Comparison of ENCODE assay signal across 25 cellular contexts in the genomic region with DNA sequence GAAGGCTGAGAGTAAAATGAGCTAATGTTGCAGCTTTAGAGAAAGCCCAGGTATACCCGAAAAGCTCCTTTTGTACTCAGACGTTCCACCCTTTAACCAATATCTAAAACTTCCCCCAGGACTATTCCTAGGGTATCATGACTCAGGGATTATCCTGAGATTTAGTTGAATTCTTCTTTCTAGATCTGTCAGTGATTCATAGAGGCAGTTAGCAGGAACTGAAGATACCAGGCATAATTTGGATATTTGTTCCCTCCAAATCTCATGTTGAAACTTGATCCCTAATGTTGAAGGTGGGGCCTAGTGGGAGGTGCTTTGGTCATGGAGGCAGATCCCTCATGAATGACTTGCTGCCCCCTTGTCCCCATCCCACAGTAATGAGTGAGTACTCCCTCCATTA.
DNase-seq lines count a peak whose midpoint lies in the region; ATAC-seq, FAIRE-seq and TF ChIP-seq lines count a peak whose summit lies in the region.
"Had no signal": no experiment of that assay in that cellular context is flagged by ENCODE, and none has a peak within 500 bp of the region (broad histone marks: within the 10 kb centered on the region; RNA-seq: fewer than 3 reads in every experiment).

No MANE protein-coding gene starts in this region.

- H3K4me3 ChIP-seq in AG10803 (ENCODE audit: low read length) (no peak overlapping the region), kidney (ENCODE audit: low read length in 2 of 2) (no peak overlapping the region)
- H3K4me3 ChIP-seq: ovary, spleen, suprapubic skin had no signal

- no peaks in the 10 kb centered on the region for H3K36me3 Mint-ChIP-seq in glutamatergic neuron (ENCODE audit: unreplicated experiment)
- H3K36me3 Mint-ChIP-seq: activated naive CD4-positive, alpha-beta T cell treated with anti-CD3 and anti-CD28 coated beads, Interleukin-2, amount 50 U/mL, for 72 hours; immature natural killer cell; stimulated activated effector memory CD8-positive, alpha-beta T cell treated with anti-CD3 and anti-CD28 coated beads, Interleukin-12 subunit alpha, Interleukin-12 subunit beta, amount 100 ng/mL, for 72 hours had no signal

- H3K9ac ChIP-seq in kidney (ENCODE audit: low read length in 2 of 2): no peak overlapping the region

- H3K36me3 ChIP-seq in kidney (ENCODE audit: control insufficient read depth in 1 of 2, insufficient read depth in 2 of 2, low read length in 2 of 2): no peaks in the 10 kb centered on the region
- H3K36me3 ChIP-seq: ovary, spleen, suprapubic skin had no signal

- ATAC-seq in HG02763 (IDR thresholded peaks at IDR 0.05; ENCODE audit: unreplicated experiment): no peak
- ATAC-seq: activated naive CD4-positive, alpha-beta T cell treated with anti-CD3 and anti-CD28 coated beads, Interleukin-2, amount 50 U/mL, for 72 hours; stimulated activated effector memory CD8-positive, alpha-beta T cell treated with anti-CD3 and anti-CD28 coated beads, Interleukin-12 subunit alpha, Interleukin-12 subunit beta, amount 100 ng/mL, for 72 hours had no signal

- no peak for TF ChIP-seq CTCF in AG10803 (conservative IDR thresholded peaks at IDR 0.05; ENCODE audit: low read length)
- no peak for TF ChIP-seq CTCF in glutamatergic neuron (IDR thresholded peaks at IDR 0.05; ENCODE audit: partially characterized antibody, unreplicated experiment)
- TF ChIP-seq CTCF in kidney (IDR thresholded peaks at IDR 0.05; ENCODE audit: borderline replicate concordance, extremely low read depth, insufficient read depth): no peak

- intact Hi-C loops in kidney (cut with DNase I): no loop called here

- DNase-seq in AG10803 (ENCODE audit: low read depth): peak; percentile 3
- DNase-seq in HS-27A (ENCODE audit: low read depth): peak; percentile 74
- peak; percentile 67 for DNase-seq in amniotic stem cell (lab: John Stamatoyannopoulos, UW)
- peak; percentile 81 for DNase-seq in iris pigment epithelial cell (ENCODE audit: low read depth)
- DNase-seq in glutamatergic neuron: no peak
- DNase-seq in activated T-cell treated with anti-CD3 and anti-CD28 coated beads, Interleukin-2, amount 50 U/mL, for 1 hour: no peak
- no peak for DNase-seq in kidney
- DNase-seq: activated CD4-positive, alpha-beta T cell treated with anti-CD3 and anti-CD28 coated beads for 48 hours; Calu3; effector CD4-positive, alpha-beta T cell; erythroblast; foreskin melanocyte; immature natural killer cell; KBM-7; NCI-H1436 treated with DMSO at 0.1 percent for 48 hours; NCI-H526 treated with DMSO at 0.1 percent for 48 hours; ovary; spleen; stimulated activated CD4-positive, alpha-beta T cell treated with anti-CD3 and anti-CD28 coated beads, Interleukin-2, amount 100 ng/mL, for 48 hours had no signal

- FAIRE-seq in kidney (lab: Jason Lieb, UNC): no peak

- H3K4me3 Mint-ChIP-seq in glutamatergic neuron (ENCODE audit: unreplicated experiment): no peak overlapping the region
- H3K4me3 Mint-ChIP-seq: immature natural killer cell; nephron; stimulated activated effector memory CD8-positive, alpha-beta T cell treated with anti-CD3 and anti-CD28 coated beads, Interleukin-12 subunit alpha, Interleukin-12 subunit beta, amount 100 ng/mL, for 72 hours had no signal

- no peaks in the 10 kb centered on the region for H3K4me1 ChIP-seq in kidney (ENCODE audit: control insufficient read depth in 1 of 2, insufficient read depth in 1 of 2, low read depth in 1 of 2, low read length in 2 of 2)
- H3K4me1 ChIP-seq: spleen, suprapubic skin had no signal

- no peak overlapping the region for H3K27ac Mint-ChIP-seq in glutamatergic neuron (ENCODE audit: unreplicated experiment)
- H3K27ac Mint-ChIP-seq: immature natural killer cell; stimulated activated effector memory CD8-positive, alpha-beta T cell treated with anti-CD3 and anti-CD28 coated beads, Interleukin-12 subunit alpha, Interleukin-12 subunit beta, amount 100 ng/mL, for 72 hours had no signal

- no peaks in the 10 kb centered on the region for H3K9me3 Mint-ChIP-seq in glutamatergic neuron (ENCODE audit: unreplicated experiment)
- H3K9me3 Mint-ChIP-seq: nephron had no signal

- no peaks in the 10 kb centered on the region for H3K27me3 Mint-ChIP-seq in glutamatergic neuron (ENCODE audit: unreplicated experiment)

- H3K4me1 Mint-ChIP-seq in glutamatergic neuron (ENCODE audit: low read depth, unreplicated experiment): no peaks in the 10 kb centered on the region
- H3K4me1 Mint-ChIP-seq: immature natural killer cell; stimulated activated effector memory CD8-positive, alpha-beta T cell treated with anti-CD3 and anti-CD28 coated beads, Interleukin-12 subunit alpha, Interleukin-12 subunit beta, amount 100 ng/mL, for 72 hours had no signal

- H3K9me3 ChIP-seq in kidney (ENCODE audit: control insufficient read depth in 1 of 2, low read length in 2 of 2): no peaks in the 10 kb centered on the region
- H3K9me3 ChIP-seq: ovary, spleen, suprapubic skin had no signal

- H3K27ac ChIP-seq in kidney (ENCODE audit: low read depth in 2 of 2, low read length in 2 of 2): no peak overlapping the region
- H3K27ac ChIP-seq: C4-2B, ovary, spleen, suprapubic skin had no signal

Comparison
In these comparisons a context has a peak if more than half of its experiments do, and no peak if none do; other contexts are left out.
1. DNase-seq: peak in AG10803 (single experiment), HS-27A (single experiment), amniotic stem cell (single experiment) and iris pigment epithelial cell (single experiment); none in glutamatergic neuron (single experiment), activated T-cell treated with anti-CD3 and anti-CD28 coated beads, Interleukin-2, amount 50 U/mL, for 1 hour (single experiment) and kidney (single experiment).